Comparison of ENCODE assay signal across 8 cellular contexts in genomic region chrX:47129157-47129878, GRCh38. TPM values are rescaled to one million over a fixed set of nuclear protein-coding genes. Genes with fewer than 3 reads are reported as not detected.
A peak's percentile ranks its signal among the peaks of the same experiment; 100 is the strongest.
DNase-seq lines count a peak whose midpoint lies in the region; ATAC-seq and TF ChIP-seq lines count a peak whose summit lies in the region.

No MANE protein-coding gene starts in this region.

- no peaks in the 10 kb centered on the region for H3K36me3 ChIP-seq in CD4-positive, alpha-beta memory T cell (ENCODE audit: insufficient read depth, low read length)
- no peaks in the 10 kb centered on the region for H3K36me3 ChIP-seq in lung (ENCODE audit: control insufficient read depth in 2 of 2, insufficient read depth in 2 of 2, low read length in 2 of 2)

- peak overlapping the region; percentile 95 to 98 (median 97) for H3K27ac Mint-ChIP-seq in CD4-positive, alpha-beta memory T cell
- peak overlapping the region; percentile 99 for H3K27ac Mint-ChIP-seq in activated CD8-positive, alpha-beta T cell treated with anti-CD3 and anti-CD28 coated beads for 36 hours

- peak; percentile 91 to 93 (median 92) for DNase-seq in CD4-positive, alpha-beta memory T cell
- peak; percentile 95 for DNase-seq in HK-2 (ENCODE audit: unreplicated experiment)
- DNase-seq in NCI-H82 treated with DMSO at 0.1 percent for 48 hours (lab: John Stamatoyannopoulos, UW; ENCODE audit: unreplicated experiment) = peak; percentile 92
- DNase-seq in activated CD8-positive, alpha-beta T cell treated with anti-CD3 and anti-CD28 coated beads for 36 hours = peak; percentile 93
- peak; percentile 76 for DNase-seq in effector CD4-positive, alpha-beta T cell
- peak; percentile 93 for DNase-seq in lung (ENCODE audit: low spot score)
- DNase-seq in stimulated activated CD4-positive, alpha-beta T cell treated with anti-CD3 and anti-CD28 coated beads, TNF-alpha, amount 100 ng/mL, for 24 hours (ENCODE audit: low read depth in 3 of 3) = peak; percentile 70 to 85 (median 79)

- H3K27me3 Mint-ChIP-seq in CD4-positive, alpha-beta memory T cell = no peaks in the 10 kb centered on the region
- no peaks in the 10 kb centered on the region for H3K27me3 Mint-ChIP-seq in activated CD8-positive, alpha-beta T cell treated with anti-CD3 and anti-CD28 coated beads for 36 hours

- intact Hi-C loops in CD4-positive, alpha-beta memory T cell (cut with micrococcal nuclease) = loop anchor here (1.0 to 5.0 kb wide), 3 partner anchors 15 to 353 kb away; partner anchors contain the start of genes NDUFB11 and ZNF41
- intact Hi-C loops in activated CD8-positive, alpha-beta T cell treated with anti-CD3 and anti-CD28 coated beads for 36 hours (cut with micrococcal nuclease) = no loop called here

- TF ChIP-seq CTCF in activated CD8-positive, alpha-beta T cell treated with anti-CD3 and anti-CD28 coated beads for 36 hours (IDR thresholded peaks at IDR 0.05) = no peak
- no peak for TF ChIP-seq CTCF in lung (IDR thresholded peaks at IDR 0.05; ENCODE audit: control extremely low read depth, extremely low read depth)

- H3K9me3 ChIP-seq in CD4-positive, alpha-beta memory T cell (ENCODE audit: control insufficient read depth in 1 of 2, low read length in 2 of 2) = no peaks in the 10 kb centered on the region
- peaks cover 0 to 8% of the 10 kb centered on the region in 2 donors for H3K9me3 ChIP-seq in lung (ENCODE audit: control insufficient read depth in 2 of 2, insufficient read depth in 1 of 2, low read length in 1 of 2)

- H3K27me3 ChIP-seq in CD4-positive, alpha-beta memory T cell (ENCODE audit: insufficient read depth, low read length) = no peaks in the 10 kb centered on the region
- H3K27me3 ChIP-seq in lung (ENCODE audit: control insufficient read depth, insufficient read depth) = no peaks in the 10 kb centered on the region

- CTCF ChIA-PET in CD4-positive, alpha-beta memory T cell (lab: Charles Lee; ENCODE audit: partially characterized antibody) = interaction anchor here (1.4 kb wide), 1 partner anchor 16 kb away, joined by 4 read pairs; the partner anchor contains the start of genes NDUFB11 and RBM10
- CTCF ChIA-PET in activated CD8-positive, alpha-beta T cell treated with anti-CD3 and anti-CD28 coated beads for 36 hours (lab: Charles Lee) = interaction anchor here (2.7 kb wide), 1 partner anchor 15 kb away, joined by 11 read pairs; the partner anchor contains the start of genes NDUFB11 and RBM10

- POLR2A ChIA-PET in CD4-positive, alpha-beta memory T cell (lab: Charles Lee; ENCODE audit: partially characterized antibody) = interaction anchor here (0.7 to 4.4 kb wide), 10 partner anchors 10 to 1607 kb away, joined by 3 to 54 read pairs (median 4); partner anchors contain the start of genes CDK16, NDUFB11, RBM10 and USP11
- POLR2A ChIA-PET in activated CD8-positive, alpha-beta T cell treated with anti-CD3 and anti-CD28 coated beads for 36 hours (lab: Charles Lee) = interaction anchor here (0.5 to 2.3 kb wide), 8 partner anchors 14 to 541 kb away, joined by 3 to 12 read pairs (median 4); partner anchors contain the start of genes NDUFB11 and RBM10

- ATAC-seq in GM19455 (IDR thresholded peaks at IDR 0.05; ENCODE audit: unreplicated experiment) = peak; percentile 98
- ATAC-seq in activated CD8-positive, alpha-beta T cell treated with anti-CD3 and anti-CD28 coated beads for 36 hours = peak; percentile 99
- peak; percentile 84 for ATAC-seq in lung (ENCODE audit: insufficient read depth, low FRiP score)

- peak overlapping the region; percentile 61 to 73 for H3K4me3 ChIP-seq in CD4-positive, alpha-beta memory T cell (ENCODE audit: low read length in 2 of 2)
- H3K4me3 ChIP-seq in lung = peak overlapping the region; percentile 42

- H3K27ac ChIP-seq in CD4-positive, alpha-beta memory T cell (ENCODE audit: low read depth, low read length) = peak overlapping the region; percentile 64
- peak overlapping the region; percentile 53 to 91 for H3K27ac ChIP-seq in lung (ENCODE audit: low read depth in 1 of 2, low read length in 1 of 2)

- H3K36me3 Mint-ChIP-seq in CD4-positive, alpha-beta memory T cell = peaks cover 0 to 3% of the 10 kb centered on the region in 2 donors
- no peaks in the 10 kb centered on the region for H3K36me3 Mint-ChIP-seq in activated CD8-positive, alpha-beta T cell treated with anti-CD3 and anti-CD28 coated beads for 36 hours (ENCODE audit: low read depth)

- peak overlapping the region; percentile 92 to 99 (median 96) for H3K4me3 Mint-ChIP-seq in CD4-positive, alpha-beta memory T cell
- peak overlapping the region; percentile 96 for H3K4me3 Mint-ChIP-seq in activated CD8-positive, alpha-beta T cell treated with anti-CD3 and anti-CD28 coated beads for 36 hours

- WGBS in lung, 2 donors = 0 to 34% methylated on average over 31 of the region's 31 CpGs

- no peaks in the 10 kb centered on the region for H3K4me1 ChIP-seq in CD4-positive, alpha-beta memory T cell (ENCODE audit: insufficient read depth, low read length)
- no peaks in the 10 kb centered on the region for H3K4me1 ChIP-seq in lung (ENCODE audit: control insufficient read depth in 2 of 2, insufficient read depth in 2 of 2, low read length in 2 of 2)

- peaks cover 0 to 3% (median 0%) of the 10 kb centered on the region in 8 donors for H3K9me3 Mint-ChIP-seq in CD4-positive, alpha-beta memory T cell
- no peaks in the 10 kb centered on the region for H3K9me3 Mint-ChIP-seq in activated CD8-positive, alpha-beta T cell treated with anti-CD3 and anti-CD28 coated beads for 36 hours

- H3K4me1 Mint-ChIP-seq in CD4-positive, alpha-beta memory T cell = peaks cover 0 to 11% (median under 1%) of the 10 kb centered on the region in 4 donors
- H3K4me1 Mint-ChIP-seq in activated CD8-positive, alpha-beta T cell treated with anti-CD3 and anti-CD28 coated beads for 36 hours (ENCODE audit: low read depth) = peaks cover 8% of the 10 kb centered on the region

RNA-seq across cellular contexts. Expression of gene NDUFB11, which starts 15.2 kb away (rescaled TPM):
- total RNA-seq in CD4-positive, alpha-beta memory T cell = 10 to 100 TPM; 53.2 to 60.6 TPM
- polyA plus RNA-seq in CD4-positive, alpha-beta memory T cell = 100 to 1,000 TPM; 170 to 180 TPM
- 10 to 100 TPM; 82.9 to 89.8 TPM for total RNA-seq in activated CD8-positive, alpha-beta T cell treated with anti-CD3 and anti-CD28 coated beads for 36 hours
- total RNA-seq in lung = 10 to 100 TPM; 72.7 to 79.3 TPM
- 10 to 100 TPM; 69.7 to 96.0 TPM for polyA plus RNA-seq in lung

RNA-seq across cellular contexts. Expression of gene RBM10, which starts 15.7 kb away (rescaled TPM):
- total RNA-seq in CD4-positive, alpha-beta memory T cell = 10 to 100 TPM; 51.2 to 53.3 TPM
- 10 to 100 TPM; 10.7 to 33.0 TPM for polyA plus RNA-seq in CD4-positive, alpha-beta memory T cell
- total RNA-seq in activated CD8-positive, alpha-beta T cell treated with anti-CD3 and anti-CD28 coated beads for 36 hours = 10 to 100 TPM; 66.4 to 66.7 TPM
- total RNA-seq in lung = 10 to 100 TPM; 30.2 to 38.6 TPM
- 10 to 100 TPM; 22.2 to 30.8 TPM for polyA plus RNA-seq in lung

RNA-seq across cellular contexts. Expression of gene RGN, which starts 51.1 kb away (rescaled TPM):
- not detected for total RNA-seq in CD4-positive, alpha-beta memory T cell
- polyA plus RNA-seq in CD4-positive, alpha-beta memory T cell = not detected
- not detected for total RNA-seq in activated CD8-positive, alpha-beta T cell treated with anti-CD3 and anti-CD28 coated beads for 36 hours
- 10 to 100 TPM in 1 of 2 donors, 1 to 10 TPM in 1; 7.1 to 14.7 TPM for total RNA-seq in lung
- 10 to 100 TPM in 1 of 2 donors, 1 to 10 TPM in 1; 4.1 to 15.8 TPM for polyA plus RNA-seq in lung

Comparison
In these comparisons a context has a peak if more than half of its experiments do, and no peak if none do; other contexts are left out.
1. Peak in every context shown above with its lines: DNase-seq, ATAC-seq, H3K4me3 ChIP-seq and H3K27ac ChIP-seq.
2. RNA of gene RGN, which starts 51.1 kb away (total RNA-seq): 7.1 to 14.7 TPM in lung; not detected in CD4-positive, alpha-beta memory T cell and not detected in activated CD8-positive, alpha-beta T cell treated with anti-CD3 and anti-CD28 coated beads for 36 hours; every median in the first group is over 4 times any median in the second.